ENCODE assay signal across 8 cellular contexts in genomic region chr5:132963175-132964104, GRCh38. TPM values are rescaled to one million over a fixed set of nuclear protein-coding genes. Genes with fewer than 3 reads are reported as not detected.
DNase-seq lines count a peak whose midpoint lies in the region; ATAC-seq lines count a peak whose summit lies in the region.

AFF4 (minus strand) TSS chr5:132963634; CDS start chr5:132937189, 26,445 bp downstream.

- DNase-seq in CD1c-positive myeloid dendritic cell (ENCODE audit: extremely low spot score) (peak; percentile 97), NCI-H82 (lab: John Stamatoyannopoulos, UW) (peak; percentile 95), lung microvascular endothelial cell (ENCODE audit: low read depth in 2 of 2) (peak; percentile 97 to 99)
- DNase-seq in activated CD8-positive, alpha-beta memory T cell treated with anti-CD3 and anti-CD28 coated beads for 1 hour (ENCODE audit: extremely low read depth in 1 of 2, low read depth in 1 of 2), result peak; percentile 68 to 74
- DNase-seq in effector CD4-positive, alpha-beta T cell, result peak; percentile 79
- DNase-seq in stimulated activated CD4-positive, alpha-beta T cell treated with anti-CD3 and anti-CD28 coated beads, TNF-alpha, amount 100 ng/mL, for 48 hours (ENCODE audit: low read depth in 3 of 3), result peak; percentile 76 to 84 (median 77)

- ATAC-seq in GM19372 (IDR thresholded peaks at IDR 0.05; ENCODE audit: low read depth, unreplicated experiment) (peak; percentile 92), HG03558 (IDR thresholded peaks at IDR 0.05; ENCODE audit: extremely low read depth, unreplicated experiment) (peak; percentile 78)

RNA-seq across cellular contexts. Expression of gene AFF4, which starts in this region (rescaled TPM):
- total RNA-seq in lung microvascular endothelial cell, result 19.8 and 20.4 TPM in 2 replicates

Comparison
In these comparisons a context has a peak if more than half of its experiments do, and no peak if none do; other contexts are left out.
1. Peak in every context shown above with its lines: DNase-seq and ATAC-seq.